In genomic region chr5:181031716-181032115, GRCh38 we compare ENCODE assay signal across 29 cellular contexts. TPM values are rescaled to one million over a fixed set of nuclear protein-coding genes. Genes with fewer than 3 reads are reported as not detected.
"Had no signal": no experiment of that assay in that cellular context is flagged by ENCODE, and none has a peak within 500 bp of the region (broad histone marks: within the 10 kb centered on the region; RNA-seq: fewer than 3 reads in every experiment).

No MANE protein-coding gene starts in this region.

- H2AFZ ChIP-seq: neural progenitor cell had no signal

- FAIRE-seq: endometrium, keratinocyte had no signal

- H3K4me1 ChIP-seq: gastrocnemius medialis, prostate gland, right atrium auricular region, transverse colon had no signal

- H3K9ac ChIP-seq: neural progenitor cell had no signal

- DNase-seq: dermis blood vessel endothelial cell; effector memory CD8-positive, alpha-beta T cell; foreskin fibroblast; gastrocnemius medialis; head of caudate nucleus; naive B cell; stimulated activated CD4-positive, alpha-beta T cell treated with anti-CD3 and anti-CD28 coated beads, Interleukin-2, amount 100 ng/mL, for 24 hours; stimulated activated CD4-positive, alpha-beta T cell treated with anti-CD3 and anti-CD28 coated beads, Interleukin-4, amount 100 ng/mL, for 24 hours; transverse colon had no signal

- H3K4me1 Mint-ChIP-seq: memory B cell; naive B cell; neural progenitor cell; stimulated activated effector memory CD8-positive, alpha-beta T cell treated with anti-CD3 and anti-CD28 coated beads, Interleukin-12 subunit alpha, Interleukin-12 subunit beta, amount 100 ng/mL, for 72 hours had no signal

- H3K27me3 ChIP-seq: gastrocnemius medialis, right atrium auricular region, transverse colon had no signal

- H3K36me3 ChIP-seq: gastrocnemius medialis, neural progenitor cell, prostate gland, right atrium auricular region, thoracic aorta, transverse colon had no signal

- H3K36me3 Mint-ChIP-seq: mesothelial cell of epicardium; natural killer cell treated with Interleukin-12 subunit alpha and Interleukin-12 subunit beta and Interleukin-15 and Interleukin-18, amount 100 ng/mL, for 72 hours; neural progenitor cell; stimulated activated effector memory CD8-positive, alpha-beta T cell treated with anti-CD3 and anti-CD28 coated beads, Interleukin-12 subunit alpha, Interleukin-12 subunit beta, amount 100 ng/mL, for 72 hours had no signal

- H3K9me3 Mint-ChIP-seq: stimulated activated effector memory CD8-positive, alpha-beta T cell treated with anti-CD3 and anti-CD28 coated beads, Interleukin-12 subunit alpha, Interleukin-12 subunit beta, amount 100 ng/mL, for 72 hours; stimulated activated naive CD8-positive, alpha-beta T cell treated with anti-CD3 and anti-CD28 coated beads, Interleukin-15, Interleukin-2, amounts not matched to agents 100 ng/mL and 50 ng/mL, for 24 hours had no signal

- H3K27ac ChIP-seq: coronary artery, gastrocnemius medialis, neural progenitor cell, prostate gland, right atrium auricular region, thoracic aorta, transverse colon had no signal

- H3K4me3 Mint-ChIP-seq: effector memory CD8-positive, alpha-beta T cell; memory B cell; mesothelial cell of epicardium; naive B cell; natural killer cell treated with Interleukin-12 subunit alpha and Interleukin-12 subunit beta and Interleukin-15 and Interleukin-18, amount 100 ng/mL, for 72 hours; neural progenitor cell; stimulated activated effector memory CD8-positive, alpha-beta T cell treated with anti-CD3 and anti-CD28 coated beads, Interleukin-12 subunit alpha, Interleukin-12 subunit beta, amount 100 ng/mL, for 72 hours; stimulated activated naive CD8-positive, alpha-beta T cell treated with anti-CD3 and anti-CD28 coated beads, Interleukin-15, Interleukin-2, amounts not matched to agents 100 ng/mL and 50 ng/mL, for 24 hours had no signal

- ATAC-seq: effector memory CD8-positive, alpha-beta T cell; gastrocnemius medialis; left lobe of liver; mucosa of descending colon; sciatic nerve; stimulated activated effector memory CD8-positive, alpha-beta T cell treated with anti-CD3 and anti-CD28 coated beads, Interleukin-12 subunit alpha, Interleukin-12 subunit beta, amount 100 ng/mL, for 72 hours had no signal

- H3K9me3 ChIP-seq: gastrocnemius medialis, prostate gland, right atrium auricular region, thoracic aorta, transverse colon had no signal

- H3K4me2 ChIP-seq: neural progenitor cell, smooth muscle cell had no signal

- H3K4me3 ChIP-seq: coronary artery, gastrocnemius medialis, lung, mucosa of descending colon, neural progenitor cell, prostate gland, right atrium auricular region, smooth muscle cell, thoracic aorta, transverse colon had no signal

- H3K27ac Mint-ChIP-seq: effector memory CD8-positive, alpha-beta T cell; memory B cell; mesothelial cell of epicardium; naive B cell; natural killer cell treated with Interleukin-12 subunit alpha and Interleukin-12 subunit beta and Interleukin-15 and Interleukin-18, amount 100 ng/mL, for 72 hours; neural progenitor cell; stimulated activated effector memory CD8-positive, alpha-beta T cell treated with anti-CD3 and anti-CD28 coated beads, Interleukin-12 subunit alpha, Interleukin-12 subunit beta, amount 100 ng/mL, for 72 hours; stimulated activated naive CD8-positive, alpha-beta T cell treated with anti-CD3 and anti-CD28 coated beads, Interleukin-15, Interleukin-2, amounts not matched to agents 100 ng/mL and 50 ng/mL, for 24 hours had no signal

RNA-seq across cellular contexts. Expression of gene BTNL9, which starts 8.3 kb away (rescaled TPM):
- total RNA-seq: natural killer cell treated with Interleukin-12 subunit alpha and Interleukin-12 subunit beta and Interleukin-15 and Interleukin-18, amount 100 ng/mL, for 72 hours; osteocyte; smooth muscle cell had no signal
- polyA plus RNA-seq: smooth muscle cell had no signal

RNA-seq across cellular contexts. Expression of gene BTNL3, which starts 43.1 kb away (rescaled TPM):
- total RNA-seq: dermis blood vessel endothelial cell; glomerular endothelial cell; left lobe of liver; mesothelial cell of epicardium; natural killer cell treated with Interleukin-12 subunit alpha and Interleukin-12 subunit beta and Interleukin-15 and Interleukin-18, amount 100 ng/mL, for 72 hours; osteocyte; right atrium auricular region; sciatic nerve; smooth muscle cell; thoracic aorta; urinary bladder had no signal
- polyA plus RNA-seq: keratinocyte, smooth muscle cell had no signal
